Comparison of ENCODE assay signal across 34 cellular contexts in genomic region chr3:54906763-54907162, GRCh38. TPM values are rescaled to one million over a fixed set of nuclear protein-coding genes. Genes with fewer than 3 reads are reported as not detected.
"Had no signal": no experiment of that assay in that cellular context is flagged by ENCODE, and none has a peak within 500 bp of the region (broad histone marks: within the 10 kb centered on the region; RNA-seq: fewer than 3 reads in every experiment).

No MANE protein-coding gene starts in this region.

- H3K27ac Mint-ChIP-seq: activated CD4-positive, alpha-beta memory T cell treated with anti-CD3 and anti-CD28 coated beads for 36 hours; activated CD4-positive, alpha-beta T cell treated with anti-CD3 and anti-CD28 coated beads, Interleukin-2, amount 10 ng/mL, durations not matched to agents 7 days and 5 days; activated naive CD4-positive, alpha-beta T cell treated with anti-CD3 and anti-CD28 coated beads, Interleukin-2, amount 50 U/mL, for 72 hours; activated naive CD8-positive, alpha-beta T cell treated with anti-CD3 and anti-CD28 coated beads, Interleukin-2, amount 50 U/mL, for 24 hours; T-cell had no signal

- H3K27me3 Mint-ChIP-seq: activated CD4-positive, alpha-beta memory T cell treated with anti-CD3 and anti-CD28 coated beads for 36 hours; activated CD4-positive, alpha-beta T cell treated with anti-CD3 and anti-CD28 coated beads, Interleukin-2, amount 10 ng/mL, durations not matched to agents 7 days and 5 days; activated naive CD8-positive, alpha-beta T cell treated with anti-CD3 and anti-CD28 coated beads, Interleukin-2, amount 50 U/mL, for 24 hours; T-cell had no signal

- ATAC-seq: activated naive CD4-positive, alpha-beta T cell treated with anti-CD3 and anti-CD28 coated beads, Interleukin-2, amount 50 U/mL, for 72 hours; activated naive CD8-positive, alpha-beta T cell treated with anti-CD3 and anti-CD28 coated beads, Interleukin-2, amount 50 U/mL, for 24 hours; activated T-cell treated with anti-CD3 and anti-CD28 coated beads, Interleukin-2, amount 50 U/mL, for 4 hours; body of pancreas; Panc1; T-cell had no signal

- H3K9me3 Mint-ChIP-seq: activated CD4-positive, alpha-beta memory T cell treated with anti-CD3 and anti-CD28 coated beads for 36 hours; activated CD4-positive, alpha-beta T cell treated with anti-CD3 and anti-CD28 coated beads, Interleukin-2, amount 10 ng/mL, durations not matched to agents 7 days and 5 days had no signal

- H3K9me3 ChIP-seq: ascending aorta, body of pancreas had no signal

- H3K36me3 ChIP-seq: ascending aorta had no signal

- H3K4me3 Mint-ChIP-seq: activated CD4-positive, alpha-beta memory T cell treated with anti-CD3 and anti-CD28 coated beads for 36 hours; activated CD4-positive, alpha-beta T cell treated with anti-CD3 and anti-CD28 coated beads, Interleukin-2, amount 10 ng/mL, durations not matched to agents 7 days and 5 days; activated naive CD8-positive, alpha-beta T cell treated with anti-CD3 and anti-CD28 coated beads, Interleukin-2, amount 50 U/mL, for 24 hours; activated T-cell treated with anti-CD3 and anti-CD28 coated beads, Interleukin-2, amount 50 U/mL, for 4 hours; T-cell had no signal

- H3K4me3 ChIP-seq: ascending aorta, body of pancreas had no signal

- DNase-seq: activated CD4-positive, alpha-beta memory T cell treated with anti-CD3 and anti-CD28 coated beads for 36 hours; activated CD4-positive, alpha-beta T cell treated with anti-CD3 and anti-CD28 coated beads, Interleukin-2, amount 10 ng/mL, durations not matched to agents 7 days and 5 days; activated CD4-positive, CD25-positive, alpha-beta regulatory T cell; activated CD8-positive, alpha-beta memory T cell treated with anti-CD3 and anti-CD28 coated beads for 24 hours; activated effector memory CD4-positive, alpha-beta T cell treated with anti-CD3 and anti-CD28 coated beads, Interleukin-2, amount 50 U/mL, for 16 hours; activated naive CD4-positive, alpha-beta T cell treated with Interleukin-2 at 50 U/mL for 16 hours; activated naive CD8-positive, alpha-beta T cell treated with anti-CD3 and anti-CD28 coated beads, Interleukin-2, amount 50 U/mL, for 24 hours; activated T-cell treated with anti-CD3 and anti-CD28 coated beads, Interleukin-2, amount 50 U/mL, for 4 hours; amniotic stem cell; body of pancreas; KBM-7; NCI-H1092; NCI-H1417; NCI-H2029; NCI-H2107; NCI-H2171 treated with DMSO at 0.1 percent for 48 hours; NCI-H226; NCI-H510A; NCI-H526 treated with DMSO at 0.1 percent for 48 hours; NCI-H82; OCI-M1; RPMI8226; SHP77; T-cell; T-helper 2 cell; T1000 had no signal

- H3K4me1 Mint-ChIP-seq: activated CD4-positive, alpha-beta T cell treated with anti-CD3 and anti-CD28 coated beads, Interleukin-2, amount 10 ng/mL, durations not matched to agents 7 days and 5 days; activated naive CD8-positive, alpha-beta T cell treated with anti-CD3 and anti-CD28 coated beads, Interleukin-2, amount 50 U/mL, for 24 hours; T-cell had no signal

- H3K27ac ChIP-seq: ascending aorta, body of pancreas, VCaP had no signal

- H3K36me3 Mint-ChIP-seq: activated CD4-positive, alpha-beta memory T cell treated with anti-CD3 and anti-CD28 coated beads for 36 hours; activated naive CD4-positive, alpha-beta T cell treated with anti-CD3 and anti-CD28 coated beads, Interleukin-2, amount 50 U/mL, for 72 hours; T-cell had no signal

- H3K4me1 ChIP-seq: ascending aorta, body of pancreas had no signal

- H3K27me3 ChIP-seq: ascending aorta, body of pancreas had no signal

RNA-seq across cellular contexts. Expression of gene LRTM1, which starts 21.1 kb away (rescaled TPM):
- total RNA-seq: activated CD4-positive, alpha-beta memory T cell treated with anti-CD3 and anti-CD28 coated beads for 36 hours; activated CD4-positive, alpha-beta T cell treated with anti-CD3 and anti-CD28 coated beads, Interleukin-2, amount 10 ng/mL, durations not matched to agents 7 days and 5 days; activated naive CD4-positive, alpha-beta T cell treated with anti-CD3 and anti-CD28 coated beads, Interleukin-2, amount 50 U/mL, for 72 hours; activated T-cell treated with anti-CD3 and anti-CD28 coated beads, Interleukin-2, amount 50 U/mL, for 4 hours; ascending aorta; body of pancreas; bronchial epithelial cell; LHCN-M2; MCF 10A; SK-MEL-5; T-cell had no signal
